In the genomic region with DNA sequence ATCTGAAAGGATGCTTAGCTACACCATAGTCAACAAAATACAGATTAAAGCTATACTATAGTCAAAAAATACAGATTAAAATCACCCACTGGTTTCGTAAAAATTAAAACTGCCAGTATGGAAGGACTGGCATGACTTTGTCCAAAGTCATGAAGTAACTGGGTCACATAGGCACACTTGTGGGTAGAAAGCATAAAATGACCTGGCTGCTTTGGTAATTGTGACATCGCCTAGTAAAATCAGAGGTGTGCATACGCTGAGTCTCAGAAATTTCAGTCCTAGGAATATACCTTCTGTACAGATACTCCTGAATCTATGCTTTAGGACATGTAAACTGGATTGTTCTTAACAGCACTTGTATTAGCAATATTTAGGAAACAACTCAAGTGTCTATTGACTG, we compare ENCODE assay signal across 22 cellular contexts. TPM values are rescaled to one million over a fixed set of nuclear protein-coding genes. Genes with fewer than 3 reads are reported as not detected.
A peak's percentile ranks its signal among the peaks of the same experiment; 100 is the strongest.
DNase-seq lines count a peak whose midpoint lies in the region; ATAC-seq, FAIRE-seq and TF ChIP-seq lines count a peak whose summit lies in the region.
"Had no signal": no experiment of that assay in that cellular context is flagged by ENCODE, and none has a peak within 500 bp of the region (broad histone marks: within the 10 kb centered on the region; RNA-seq: fewer than 3 reads in every experiment).

No MANE protein-coding gene starts in this region.

- dilution Hi-C loops in endothelial cell of umbilical vein (cut with MboI; ENCODE audit: extremely low pct_ligation_motif_present, low sequenced_read_pairs) = no loop called here

- H4K20me1 ChIP-seq in GM23248 (ENCODE audit: insufficient read depth) (no peaks in the 10 kb centered on the region), endothelial cell of umbilical vein (replicated peaks; ENCODE audit: control insufficient read depth, extremely low read depth, insufficient read depth, low read length) (no peaks in the 10 kb centered on the region)

- H3K4me1 Mint-ChIP-seq in progenitor cell of endocrine pancreas (ENCODE audit: low read depth) = peaks cover 16% of the 10 kb centered on the region

- H3K27ac ChIP-seq in ACC112 (ENCODE audit: low read depth, low read length) (peak overlapping the region; percentile 74), GM23248 (no peak overlapping the region), SJSA1 (peak overlapping the region; percentile 42; the same call in 1 of the 2 replicates), endothelial cell of umbilical vein (ENCODE audit: insufficient read depth, low read depth, low read length) (peak overlapping the region; percentile 76)
- H3K27ac ChIP-seq: dorsolateral prefrontal cortex, KMS-11, neutrophil, prostate gland had no signal

- WGBS in GM23248 (ENCODE audit: low coverage in 1 of 2, low lambda C conversion rate in 2 of 2, missing lambda C conversion rate in 2 of 2), 2 experiments = 78 to 87% methylated on average over 3 of the region's 3 CpGs

- H3K9me1 ChIP-seq in endothelial cell of umbilical vein (replicated peaks; ENCODE audit: control insufficient read depth, extremely low read depth, insufficient read depth, low read length) = no peaks in the 10 kb centered on the region

- H3K36me3 ChIP-seq in ACC112 (ENCODE audit: insufficient read depth, low read length) = no peaks in the 10 kb centered on the region
- H3K36me3 ChIP-seq in GM23248 (ENCODE audit: low read depth) = no peaks in the 10 kb centered on the region
- no peaks in the 10 kb centered on the region for H3K36me3 ChIP-seq in SJSA1
- no peaks in the 10 kb centered on the region for H3K36me3 ChIP-seq in endothelial cell of umbilical vein (ENCODE audit: control insufficient read depth in 2 of 2, extremely low read depth in 1 of 2, insufficient read depth in 2 of 2, low read length in 2 of 2)
- H3K36me3 ChIP-seq: neutrophil, prostate gland had no signal

- H3K4me3 ChIP-seq in ACC112 (ENCODE audit: low read depth, low read length) (peak overlapping the region; percentile 47; the same call in 1 of the 2 replicates), GM23248 (no peak overlapping the region), SJSA1 (no peak overlapping the region), endothelial cell of umbilical vein (replicated peaks in 1 of 3; ENCODE audit: insufficient read depth in 1 of 3, low read depth in 1 of 3, low read length in 3 of 3) (peak overlapping the region in 1 of 3 experiments; percentile 5)
- H3K4me3 ChIP-seq: dorsolateral prefrontal cortex, prostate gland had no signal

- BruUV-seq in endothelial cell of umbilical vein (replicated peaks; lab: Mats Ljungman, UMichigan) = no TSS peak

- no peak for TF ChIP-seq CTCF in endothelial cell of umbilical vein (IDR thresholded peaks at IDR 0.05; ENCODE audit: extremely low read depth in 1 of 2, insufficient read depth in 1 of 2, low read depth in 1 of 2, low read length in 2 of 2)
- no peak for TF ChIP-seq CTCF in progenitor cell of endocrine pancreas (IDR thresholded peaks at IDR 0.05; ENCODE audit: unreplicated experiment)

- H3K9me2 ChIP-seq in GM23248 (ENCODE audit: insufficient read depth) = no peaks in the 10 kb centered on the region

- H2AFZ ChIP-seq in ACC112 (ENCODE audit: low read length, unreplicated experiment) (no peak overlapping the region), GM23248 (no peak overlapping the region), endothelial cell of umbilical vein (ENCODE audit: low read depth, low read length) (no peak overlapping the region)

- H3K9me3 ChIP-seq in GM23248 (ENCODE audit: low read depth) (no peaks in the 10 kb centered on the region), SJSA1 (replicated peaks) (no peaks in the 10 kb centered on the region), endothelial cell of umbilical vein (replicated peaks; ENCODE audit: control insufficient read depth, insufficient read depth, low read length) (no peaks in the 10 kb centered on the region)
- H3K9me3 ChIP-seq: neutrophil, prostate gland had no signal

- DNase-seq in GM23248 (no peak), SJSA1 (ENCODE audit: low read depth in 1 of 2, low spot score in 2 of 2) (no peak), endothelial cell of umbilical vein (ENCODE audit: low read depth, low spot score) (no peak), SIG-M5 (lab: John Stamatoyannopoulos, UW) (no peak), progenitor cell of endocrine pancreas (ENCODE audit: low spot score, unreplicated experiment) (no peak)
- DNase-seq: activated CD4-positive, alpha-beta T cell treated with anti-CD3 and anti-CD28 coated beads, Interleukin-2, amount 50 U/mL, for 48 hours; CD4-positive, alpha-beta T cell; dorsolateral prefrontal cortex; H9; NCI-H1436 treated with DMSO at 0.1 percent for 48 hours; stimulated activated CD4-positive, alpha-beta T cell treated with anti-CD3 and anti-CD28 coated beads, Interleukin-4, amount 100 ng/mL, for 4 hours; stimulated activated naive B cell treated with anti-CD40 and anti-IgM and Interleukin-4, amounts not matched to agents 10 μg/mL and 1 μg/mL and 100 μg/mL, for 72 hours had no signal

- no peaks in the 10 kb centered on the region for H3K27me3 ChIP-seq in ACC112 (ENCODE audit: insufficient read depth, low read length)
- peaks cover 15% of the 10 kb centered on the region for H3K27me3 ChIP-seq in GM23248 (replicated peaks; ENCODE audit: insufficient read depth)
- no peaks in the 10 kb centered on the region for H3K27me3 ChIP-seq in SJSA1 (replicated peaks)
- no peaks in the 10 kb centered on the region for H3K27me3 ChIP-seq in endothelial cell of umbilical vein (ENCODE audit: control insufficient read depth in 2 of 2, insufficient read depth in 2 of 2, low read length in 2 of 2)
- H3K27me3 ChIP-seq: neutrophil had no signal

- ATAC-seq in HG02610 (IDR thresholded peaks at IDR 0.05; ENCODE audit: unreplicated experiment) = no peak
- no peak for ATAC-seq in GM21447 (IDR thresholded peaks at IDR 0.05; ENCODE audit: unreplicated experiment)
- ATAC-seq: Right ventricle myocardium inferior; sciatic nerve; stimulated activated naive B cell treated with anti-CD40 and anti-IgM and Interleukin-4, amounts not matched to agents 10 μg/mL and 1 μg/mL and 100 μg/mL, for 72 hours had no signal

- H3K9ac ChIP-seq in GM23248 (no peak overlapping the region), endothelial cell of umbilical vein (replicated peaks; ENCODE audit: extremely low read depth, insufficient read depth, low read length) (peak overlapping the region; percentile 35)
- H3K9ac ChIP-seq: KMS-11 had no signal

- no peaks in the 10 kb centered on the region for H3K36me3 Mint-ChIP-seq in progenitor cell of endocrine pancreas (ENCODE audit: insufficient read depth)

- H3K79me2 ChIP-seq in ACC112 (ENCODE audit: control insufficient read depth, insufficient read depth, low read length, unreplicated experiment) = no peaks in the 10 kb centered on the region
- no peaks in the 10 kb centered on the region for H3K79me2 ChIP-seq in GM23248 (ENCODE audit: insufficient read depth)
- no peaks in the 10 kb centered on the region for H3K79me2 ChIP-seq in endothelial cell of umbilical vein (ENCODE audit: control insufficient read depth, insufficient read depth, low read length)

- TF ChIP-seq POLR2A in endothelial cell of umbilical vein (IDR thresholded peaks at IDR 0.05; ENCODE audit: low read depth, low read length) = no peak

- POLR2A ChIA-PET in endothelial cell of umbilical vein (lab: Charles Lee) = no interaction called here

- FAIRE-seq in endothelial cell of umbilical vein (lab: Jason Lieb, UNC) = no peak

- peak overlapping the region; percentile 46 for H3K4me2 ChIP-seq in GM23248 (ENCODE audit: unreplicated experiment)
- peak overlapping the region; percentile 70 for H3K4me2 ChIP-seq in endothelial cell of umbilical vein (ENCODE audit: insufficient read depth, low read length)
- H3K4me2 ChIP-seq: KMS-11 had no signal

- no peak overlapping the region for H3K27ac Mint-ChIP-seq in progenitor cell of endocrine pancreas
- H3K27ac Mint-ChIP-seq: H9; memory B cell; stimulated activated naive B cell treated with anti-CD40 and anti-IgM and Interleukin-4, amounts not matched to agents 10 μg/mL and 1 μg/mL and 100 μg/mL, for 72 hours had no signal

- H3K9me3 Mint-ChIP-seq in progenitor cell of endocrine pancreas (ENCODE audit: low read depth) = peaks cover 3% of the 10 kb centered on the region
- H3K9me3 Mint-ChIP-seq: CD4-positive, alpha-beta T cell had no signal

- intact Hi-C loops in endothelial cell of umbilical vein (cut with micrococcal nuclease) = loop anchor here (1.0 to 10.0 kb wide), 7 partner anchors 8 to 1248 kb away; no protein-coding TSS in a partner anchor

- H3F3A ChIP-seq in GM23248 (ENCODE audit: insufficient read depth) = no peaks in the 10 kb centered on the region

- no peak overlapping the region for H3K4me3 Mint-ChIP-seq in progenitor cell of endocrine pancreas (ENCODE audit: low read depth)
- H3K4me3 Mint-ChIP-seq: H9; memory B cell; stimulated activated naive B cell treated with anti-CD40 and anti-IgM and Interleukin-4, amounts not matched to agents 10 μg/mL and 1 μg/mL and 100 μg/mL, for 72 hours had no signal

- peaks cover 20% of the 10 kb centered on the region for H3K4me1 ChIP-seq in ACC112 (ENCODE audit: control insufficient read depth, insufficient read depth, low read length, unreplicated experiment)
- H3K4me1 ChIP-seq in GM23248 (ENCODE audit: insufficient read depth) = peaks cover 12% of the 10 kb centered on the region
- H3K4me1 ChIP-seq in SJSA1 (replicated peaks) = peaks cover 8% of the 10 kb centered on the region
- peaks cover 22% of the 10 kb centered on the region for H3K4me1 ChIP-seq in endothelial cell of umbilical vein (ENCODE audit: control insufficient read depth, extremely low read depth, insufficient read depth, low read length)

- H3K27me3 Mint-ChIP-seq in progenitor cell of endocrine pancreas = no peaks in the 10 kb centered on the region
- H3K27me3 Mint-ChIP-seq: memory B cell; stimulated activated naive B cell treated with anti-CD40 and anti-IgM and Interleukin-4, amounts not matched to agents 10 μg/mL and 1 μg/mL and 100 μg/mL, for 72 hours had no signal

- CTCF ChIA-PET in endothelial cell of umbilical vein (lab: Charles Lee) = interaction anchor here (0.7 to 1.6 kb wide), 6 partner anchors 9 to 425 kb away, joined by 3 to 5 read pairs (median 4); no protein-coding TSS in a partner anchor

- in situ Hi-C loops in GM23248 (cut with MboI) = no loop called here

RNA-seq across cellular contexts. Expression of a gene that starts 28.1 kb away (rescaled TPM):
- total RNA-seq in GM23248 (2014; rRNA removed; shearing (Covaris generic)) = not detected in 2 replicates
- polyA plus RNA-seq in GM23248 (2016; fragmentation: Nextera tagmentation; extraction: Ambion mirVana) (not detected in 2 replicates), endothelial cell of umbilical vein (not detected in 2 replicates)
- total RNA-seq in SJSA1 (2014; rRNA removed; shearing (Covaris generic)) = not detected in 2 replicates
- total RNA-seq in endothelial cell of umbilical vein (not detected in 2 replicates), progenitor cell of endocrine pancreas (not detected in 2 replicates)
- not detected in 2 replicates for polyA plus RNA-seq in endothelial cell of umbilical vein (2011; cell fraction: cytosol; rRNA removed)
- not detected in 2 replicates for polyA plus RNA-seq in endothelial cell of umbilical vein (2011; cell fraction: nucleus; rRNA removed)
- not detected in 2 replicates for polyA plus RNA-seq in endothelial cell of umbilical vein (2012)
- not detected in 2 replicates for polyA minus RNA-seq in endothelial cell of umbilical vein
- polyA minus RNA-seq in endothelial cell of umbilical vein (2011; cell fraction: cytosol; rRNA and poly(A)+ RNA removed) = not detected
- polyA minus RNA-seq in endothelial cell of umbilical vein (2011; cell fraction: nucleus; rRNA and poly(A)+ RNA removed) = not detected in 2 replicates
- total RNA-seq: H9, NCI-H460, prostate gland, Right ventricle myocardium inferior, sciatic nerve had no signal
